Comparison of ENCODE assay signal across 1 cellular context in the genomic region with DNA sequence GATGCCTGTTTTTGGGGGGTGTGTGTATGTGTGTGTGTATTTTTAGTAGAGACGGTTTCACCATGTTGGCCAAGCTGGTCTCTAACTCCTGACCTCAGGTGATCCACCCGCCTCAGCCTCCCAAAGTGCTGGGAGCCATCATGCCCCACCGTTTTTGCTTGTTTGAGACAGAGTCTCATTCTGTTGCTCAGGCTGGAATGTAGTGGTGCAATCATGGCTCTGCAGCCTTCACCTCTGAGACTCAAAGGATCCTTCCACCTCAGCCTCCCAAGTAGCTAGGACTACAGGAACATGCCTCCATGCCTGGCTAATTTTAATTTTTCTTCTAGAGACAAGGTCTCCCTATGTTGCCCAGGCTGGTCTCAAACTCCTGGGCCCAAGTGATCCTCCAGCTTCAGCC. TPM values are rescaled to one million over a fixed set of nuclear protein-coding genes. Genes with fewer than 3 reads are reported as not detected.
"Had no signal": no experiment of that assay in that cellular context is flagged by ENCODE, and none has a peak within 500 bp of the region (broad histone marks: within the 10 kb centered on the region; RNA-seq: fewer than 3 reads in every experiment).

No MANE protein-coding gene starts in this region.

RNA-seq across cellular contexts. Expression of a gene that starts 11.2 kb away (rescaled TPM):
- total RNA-seq: ascending aorta had no signal
